ENCODE assay signal across 18 cellular contexts in genomic region chrX:21708116-21708515, GRCh38. TPM values are rescaled to one million over a fixed set of nuclear protein-coding genes. Genes with fewer than 3 reads are reported as not detected.
A peak's percentile ranks its signal among the peaks of the same experiment; 100 is the strongest.
DNase-seq lines count a peak whose midpoint lies in the region; ATAC-seq and TF ChIP-seq lines count a peak whose summit lies in the region.
"Had no signal": no experiment of that assay in that cellular context is flagged by ENCODE, and none has a peak within 500 bp of the region (broad histone marks: within the 10 kb centered on the region; RNA-seq: fewer than 3 reads in every experiment).

No MANE protein-coding gene starts in this region.

- H3K4me3 ChIP-seq in breast epithelium (no peak overlapping the region), NT2/D1 (ENCODE audit: insufficient read length, low read depth) (no peak overlapping the region), epithelial cell of proximal tubule (ENCODE audit: low read depth, low read length) (no peak overlapping the region)
- H3K4me3 ChIP-seq: mucosa of descending colon had no signal

- no peaks in the 10 kb centered on the region for H3K4me1 Mint-ChIP-seq in MCF 10A (ENCODE audit: insufficient read depth, unreplicated experiment)
- H3K4me1 Mint-ChIP-seq in type B pancreatic cell (ENCODE audit: unreplicated experiment), result peaks cover 4% of the 10 kb centered on the region
- H3K4me1 Mint-ChIP-seq in activated CD4-positive, alpha-beta T cell treated with anti-CD3 and anti-CD28 coated beads, Interleukin-2, amount 10 ng/mL, durations not matched to agents 7 days and 5 days, result no peaks in the 10 kb centered on the region
- H3K4me1 Mint-ChIP-seq: activated CD4-positive, alpha-beta memory T cell treated with anti-CD3 and anti-CD28 coated beads, Interleukin-2, amount 10 ng/mL, durations not matched to agents 7 days and 5 days; central memory CD8-positive, alpha-beta T cell; stimulated activated effector memory CD8-positive, alpha-beta T cell treated with anti-CD3 and anti-CD28 coated beads, Interleukin-12 subunit alpha, Interleukin-12 subunit beta, amount 100 ng/mL, for 72 hours had no signal

- BruUV-seq in MCF 10A (replicated peaks; lab: Mats Ljungman, UMichigan), result no TSS peak

- H3K9me3 ChIP-seq in breast epithelium (peaks cover 0 to 7% of the 10 kb centered on the region in 2 donors), NT2/D1 (ENCODE audit: insufficient read depth, low read length) (no peaks in the 10 kb centered on the region)
- H3K9me3 ChIP-seq: mucosa of descending colon had no signal

- intact Hi-C loops in MCF 10A (cut with micrococcal nuclease) (no loop called here), breast epithelium (cut with DNase I; ENCODE audit: low total_unique reads) (no loop called here)

- H3K4me3 Mint-ChIP-seq in MCF 10A (ENCODE audit: unreplicated experiment) (no peak overlapping the region), type B pancreatic cell (no peak overlapping the region)
- H3K4me3 Mint-ChIP-seq in activated CD4-positive, alpha-beta T cell treated with anti-CD3 and anti-CD28 coated beads, Interleukin-2, amount 10 ng/mL, durations not matched to agents 7 days and 5 days, result no peak overlapping the region
- H3K4me3 Mint-ChIP-seq: activated CD4-positive, alpha-beta memory T cell treated with anti-CD3 and anti-CD28 coated beads, Interleukin-2, amount 10 ng/mL, durations not matched to agents 7 days and 5 days; central memory CD8-positive, alpha-beta T cell; stimulated activated effector memory CD8-positive, alpha-beta T cell treated with anti-CD3 and anti-CD28 coated beads, Interleukin-12 subunit alpha, Interleukin-12 subunit beta, amount 100 ng/mL, for 72 hours had no signal

- no peaks in the 10 kb centered on the region for H3K36me3 ChIP-seq in breast epithelium
- no peaks in the 10 kb centered on the region for H3K36me3 ChIP-seq in NT2/D1 (ENCODE audit: insufficient read depth, insufficient read length, low read length)

- no peak overlapping the region for H3K27ac ChIP-seq in breast epithelium
- H3K27ac ChIP-seq: epithelial cell of prostate had no signal

- peaks cover 25% of the 10 kb centered on the region for H3K27me3 Mint-ChIP-seq in MCF 10A (ENCODE audit: insufficient read depth, unreplicated experiment)
- H3K27me3 Mint-ChIP-seq in type B pancreatic cell, result no peaks in the 10 kb centered on the region
- no peaks in the 10 kb centered on the region for H3K27me3 Mint-ChIP-seq in activated CD4-positive, alpha-beta T cell treated with anti-CD3 and anti-CD28 coated beads, Interleukin-2, amount 10 ng/mL, durations not matched to agents 7 days and 5 days
- H3K27me3 Mint-ChIP-seq: activated CD4-positive, alpha-beta memory T cell treated with anti-CD3 and anti-CD28 coated beads, Interleukin-2, amount 10 ng/mL, durations not matched to agents 7 days and 5 days; central memory CD8-positive, alpha-beta T cell had no signal

- no peak overlapping the region for H3K9ac ChIP-seq in NT2/D1 (ENCODE audit: insufficient read length, low read depth)

- no peak for TF ChIP-seq CTCF in MCF 10A (IDR thresholded peaks at IDR 0.05; ENCODE audit: unreplicated experiment)
- TF ChIP-seq CTCF in breast epithelium (IDR thresholded peaks at IDR 0.05), result no peak
- TF ChIP-seq CTCF in epithelial cell of proximal tubule (conservative IDR thresholded peaks at IDR 0.05; ENCODE audit: low read depth, low read length), result peak; percentile 47
- peak; percentile 24 for TF ChIP-seq CTCF in type B pancreatic cell (conservative IDR thresholded peaks at IDR 0.05)

- H3K9me3 Mint-ChIP-seq in MCF 10A (ENCODE audit: unreplicated experiment) (no peaks in the 10 kb centered on the region), type B pancreatic cell (peaks cover 3% of the 10 kb centered on the region)
- no peaks in the 10 kb centered on the region for H3K9me3 Mint-ChIP-seq in activated CD4-positive, alpha-beta T cell treated with anti-CD3 and anti-CD28 coated beads, Interleukin-2, amount 10 ng/mL, durations not matched to agents 7 days and 5 days
- H3K9me3 Mint-ChIP-seq: activated CD4-positive, alpha-beta memory T cell treated with anti-CD3 and anti-CD28 coated beads, Interleukin-2, amount 10 ng/mL, durations not matched to agents 7 days and 5 days had no signal

- TF ChIP-seq POLR2A in breast epithelium (IDR thresholded peaks at IDR 0.05), result no peak

- DNase-seq in MCF 10A (ENCODE audit: unreplicated experiment) (peak; percentile 17), breast epithelium (ENCODE audit: low spot score in 2 of 2) (no peak), NT2/D1 (ENCODE audit: low read depth, low spot score) (peak; percentile 8), epithelial cell of proximal tubule (ENCODE audit: low read depth) (no peak), type B pancreatic cell (ENCODE audit: extremely low spot score, unreplicated experiment) (no peak)
- no peak for DNase-seq in activated CD4-positive, alpha-beta T cell treated with anti-CD3 and anti-CD28 coated beads, Interleukin-2, amount 10 ng/mL, durations not matched to agents 7 days and 5 days
- no peak for DNase-seq in stimulated activated CD4-positive, alpha-beta T cell treated with anti-CD3 and anti-CD28 coated beads, Interleukin-4, amount 100 ng/mL, for 4 hours
- DNase-seq: activated CD4-positive, alpha-beta memory T cell treated with anti-CD3 and anti-CD28 coated beads, Interleukin-2, amount 10 ng/mL, durations not matched to agents 7 days and 5 days; KG1; mucosa of descending colon; NCI-H2029; stimulated activated CD4-positive, alpha-beta T cell treated with anti-CD3 and anti-CD28 coated beads, Interleukin-2, amount 100 ng/mL, for 24 hours had no signal

- CTCF ChIA-PET in MCF 10A (lab: Yijun Ruan, JAX), result interaction anchor here (0.6 to 1.2 kb wide), 4 partner anchors 14 to 241 kb away, joined by 3 to 4 read pairs (median 3); no protein-coding TSS in a partner anchor
- CTCF ChIA-PET in activated CD4-positive, alpha-beta T cell treated with anti-CD3 and anti-CD28 coated beads, Interleukin-2, amount 10 ng/mL, durations not matched to agents 7 days and 5 days (lab: Charles Lee), result interaction anchor here (1.2 kb wide), 1 partner anchor 13 kb away, joined by 4 read pairs; no protein-coding TSS in a partner anchor

- H3K27ac Mint-ChIP-seq in MCF 10A (ENCODE audit: low read depth, unreplicated experiment) (no peak overlapping the region), type B pancreatic cell (no peak overlapping the region)
- H3K27ac Mint-ChIP-seq in activated CD4-positive, alpha-beta T cell treated with anti-CD3 and anti-CD28 coated beads, Interleukin-2, amount 10 ng/mL, durations not matched to agents 7 days and 5 days, result no peak overlapping the region
- H3K27ac Mint-ChIP-seq: activated CD4-positive, alpha-beta memory T cell treated with anti-CD3 and anti-CD28 coated beads, Interleukin-2, amount 10 ng/mL, durations not matched to agents 7 days and 5 days; stimulated activated effector memory CD8-positive, alpha-beta T cell treated with anti-CD3 and anti-CD28 coated beads, Interleukin-12 subunit alpha, Interleukin-12 subunit beta, amount 100 ng/mL, for 72 hours had no signal

- POLR2A ChIA-PET in MCF 10A (lab: Yijun Ruan, JAX), result no interaction called here
- POLR2A ChIA-PET in activated CD4-positive, alpha-beta T cell treated with anti-CD3 and anti-CD28 coated beads, Interleukin-2, amount 10 ng/mL, durations not matched to agents 7 days and 5 days (lab: Charles Lee), result no interaction called here

- H3K36me3 Mint-ChIP-seq in MCF 10A (ENCODE audit: insufficient read depth, unreplicated experiment), result no peaks in the 10 kb centered on the region
- no peaks in the 10 kb centered on the region for H3K36me3 Mint-ChIP-seq in type B pancreatic cell
- no peaks in the 10 kb centered on the region for H3K36me3 Mint-ChIP-seq in activated CD4-positive, alpha-beta T cell treated with anti-CD3 and anti-CD28 coated beads, Interleukin-2, amount 10 ng/mL, durations not matched to agents 7 days and 5 days (ENCODE audit: low read depth)
- H3K36me3 Mint-ChIP-seq: stimulated activated effector memory CD8-positive, alpha-beta T cell treated with anti-CD3 and anti-CD28 coated beads, Interleukin-12 subunit alpha, Interleukin-12 subunit beta, amount 100 ng/mL, for 72 hours had no signal

- H3K4me1 ChIP-seq in breast epithelium (no peaks in the 10 kb centered on the region), NT2/D1 (ENCODE audit: insufficient read depth, insufficient read length) (no peaks in the 10 kb centered on the region)

- H3K27me3 ChIP-seq in breast epithelium (peaks cover 0 to 15% of the 10 kb centered on the region in 2 donors), NT2/D1 (ENCODE audit: insufficient read depth, insufficient read length) (no peaks in the 10 kb centered on the region)

- ATAC-seq in GM21786 (IDR thresholded peaks at IDR 0.05; ENCODE audit: unreplicated experiment), result no peak
- ATAC-seq: stimulated activated effector memory CD8-positive, alpha-beta T cell treated with anti-CD3 and anti-CD28 coated beads, Interleukin-12 subunit alpha, Interleukin-12 subunit beta, amount 100 ng/mL, for 72 hours had no signal

RNA-seq across cellular contexts. Expression of gene SMPX, which starts 49.8 kb away (rescaled TPM):
- total RNA-seq in MCF 10A (2022), result not detected in 2 replicates
- total RNA-seq in breast epithelium, result 1 to 10 TPM in 1 of 3 donors, not detected in 2; 1.0 TPM
- total RNA-seq in epithelial cell of proximal tubule, result not detected in 2 replicates
- 0.95 and 2.8 TPM in 2 replicates for total RNA-seq in type B pancreatic cell (ENCODE audit: low replicate concordance)
- total RNA-seq in activated CD4-positive, alpha-beta T cell treated with anti-CD3 and anti-CD28 coated beads, Interleukin-2, amount 10 ng/mL, durations not matched to agents 7 days and 5 days, result not detected
- total RNA-seq: activated CD4-positive, alpha-beta memory T cell treated with anti-CD3 and anti-CD28 coated beads, Interleukin-2, amount 10 ng/mL, durations not matched to agents 7 days and 5 days; posterior vena cava; T-helper 2 cell treated with Interferon-gamma antibody and Interleukin-4, amounts not matched to agents 100 ng/mL and 5 ng/mL, for 36 hours had no signal

RNA-seq across cellular contexts. Expression of gene KLHL34, which starts 50.0 kb away (rescaled TPM):
- not detected in 2 replicates for total RNA-seq in MCF 10A (2022)
- under 1 TPM in 1 of 3 donors, not detected in 2; 0.32 TPM for total RNA-seq in breast epithelium
- total RNA-seq in epithelial cell of proximal tubule, result 0.12 and 0.65 TPM in 2 replicates
- 0.21 TPM in 1 of 2 replicates, not detected in the other for total RNA-seq in type B pancreatic cell (ENCODE audit: low replicate concordance)
- under 1 TPM; 0.50 to 0.58 TPM for total RNA-seq in activated CD4-positive, alpha-beta T cell treated with anti-CD3 and anti-CD28 coated beads, Interleukin-2, amount 10 ng/mL, durations not matched to agents 7 days and 5 days
- total RNA-seq: posterior vena cava had no signal

Comparison
In these comparisons a context has a peak if more than half of its experiments do, and no peak if none do; other contexts are left out.
1. DNase-seq: peak in MCF 10A (single experiment) and NT2/D1 (single experiment); none in breast epithelium (0 of 2), epithelial cell of proximal tubule (single experiment), type B pancreatic cell (single experiment), activated CD4-positive, alpha-beta T cell treated with anti-CD3 and anti-CD28 coated beads, Interleukin-2, amount 10 ng/mL, durations not matched to agents 7 days and 5 days (single experiment) and stimulated activated CD4-positive, alpha-beta T cell treated with anti-CD3 and anti-CD28 coated beads, Interleukin-4, amount 100 ng/mL, for 4 hours (0 of 2).
2. CTCF ChIP-seq: peak in epithelial cell of proximal tubule (single experiment) and type B pancreatic cell (single experiment); none in MCF 10A (single experiment) and breast epithelium (0 of 3).